11 cellular contexts compared by ENCODE assay signal in the genomic region with DNA sequence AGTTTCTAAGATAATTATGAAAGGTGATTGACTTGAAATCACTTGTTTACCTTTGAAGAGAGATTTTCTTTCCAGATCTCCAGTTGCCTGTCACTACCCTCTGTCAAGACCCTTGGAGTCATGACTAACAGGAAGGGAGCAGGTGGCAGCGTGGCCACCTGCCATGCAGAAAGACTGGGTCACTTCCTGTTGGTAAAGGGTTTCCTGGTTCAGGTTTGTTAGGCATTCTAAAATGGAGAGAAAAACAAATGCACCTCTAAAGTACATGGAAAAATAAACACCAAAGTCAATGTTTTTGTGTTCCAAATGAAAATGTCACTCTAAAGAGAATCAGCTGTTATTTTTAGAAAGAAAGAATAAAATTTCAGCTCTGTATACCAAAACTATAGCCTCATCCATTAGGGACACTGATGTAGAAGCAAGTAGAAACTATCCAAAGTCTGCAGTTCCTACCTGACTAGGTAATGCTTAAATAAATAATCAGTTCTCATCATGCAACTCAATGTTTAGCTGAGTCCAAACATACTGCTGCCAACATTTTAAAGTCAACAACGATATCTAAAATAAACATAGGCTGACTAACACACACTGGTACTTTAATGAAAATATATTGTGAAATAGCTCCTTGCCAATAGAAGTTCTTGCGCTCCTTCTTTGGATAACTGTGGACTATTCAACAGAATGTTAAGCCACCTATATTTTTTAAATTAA. TPM values are rescaled to one million over a fixed set of nuclear protein-coding genes. Genes with fewer than 3 reads are reported as not detected.
A peak's percentile ranks its signal among the peaks of the same experiment; 100 is the strongest.
DNase-seq lines count a peak whose midpoint lies in the region; TF ChIP-seq lines count a peak whose summit lies in the region.
"Had no signal": no experiment of that assay in that cellular context is flagged by ENCODE, and none has a peak within 500 bp of the region (broad histone marks: within the 10 kb centered on the region; RNA-seq: fewer than 3 reads in every experiment).

No MANE protein-coding gene starts in this region.

- TF ChIP-seq POLR2A in stomach (IDR thresholded peaks at IDR 0.05): no peak

- DNase-seq in HT-29 (ENCODE audit: low spot score) (peak; percentile 97), fibroblast of the aortic adventitia (ENCODE audit: low read depth) (peak; percentile 77), stomach (peak; percentile 75), SK-N-DZ (ENCODE audit: low spot score) (no peak), globus pallidus (ENCODE audit: low spot score) (no peak), MV-4-11 (lab: John Stamatoyannopoulos, UW) (no peak), C1 segment of cervical spinal cord (lab: John Stamatoyannopoulos, UW) (no peak)
- DNase-seq: effector CD4-positive, alpha-beta T cell; T-helper 2 cell had no signal

- no peaks in the 10 kb centered on the region for H3K27me3 ChIP-seq in stomach

- WGBS in stomach, 5 donors: 25 to 48% (median 28%) methylated on average over 3 of the region's 3 CpGs

- peaks cover 3 to 13% (median 11%) of the 10 kb centered on the region in 4 donors for H3K4me1 ChIP-seq in stomach

- no peak for TF ChIP-seq CTCF in VCaP (conservative IDR thresholded peaks at IDR 0.05)
- no peak for TF ChIP-seq CTCF in fibroblast of the aortic adventitia (IDR thresholded peaks at IDR 0.05; ENCODE audit: insufficient read depth, low read length)
- no peak for TF ChIP-seq CTCF in stomach (IDR thresholded peaks at IDR 0.05)

- H3K9me3 ChIP-seq in stomach: no peaks in the 10 kb centered on the region

- no peaks in the 10 kb centered on the region for H3K36me3 ChIP-seq in stomach

- H3K4me3 ChIP-seq in fibroblast of the aortic adventitia (ENCODE audit: low read depth, low read length) (no peak overlapping the region), stomach (no peak overlapping the region)

- H3K27ac ChIP-seq in VCaP (peak overlapping the region; percentile 98), stomach (peak overlapping the region; percentile 74 to 90 (median 82))

- TF ChIP-seq EP300 in stomach (IDR thresholded peaks at IDR 0.05): no peak

- intact Hi-C loops in stomach (cut with DNase I; ENCODE audit: low total_unique reads): no loop called here

RNA-seq across cellular contexts. Expression of a gene that starts 23.9 kb away (rescaled TPM):
- total RNA-seq in HT-29 (2014; rRNA removed; shearing (Covaris generic)): 348 and 369 TPM in 2 replicates
- total RNA-seq in fibroblast of the aortic adventitia (ENCODE audit: low replicate concordance): 213 and 299 TPM in 2 replicates
- total RNA-seq in stomach: 100 to 1,000 TPM in 2 of 5 donors, 10 to 100 TPM in 3; 29.8 to 468 (median 57.6) TPM
- polyA plus RNA-seq in stomach: 100 to 1,000 TPM in 1 of 3 donors, 10 to 100 TPM in 2; 82.8 to 160 (median 97.2) TPM
- not detected in 2 replicates for polyA plus RNA-seq in SK-N-DZ (2014; cell fraction: cytosol; rRNA removed)
- polyA plus RNA-seq in SK-N-DZ (2014; cell fraction: nucleus; rRNA removed): not detected in 2 replicates
- total RNA-seq: activated T-helper 2 cell treated with anti-CD3 and anti-CD28 coated beads, Interferon-gamma antibody, Interleukin-2, Interleukin-4, amounts not matched to agents 10 μg/mL and 5 μg/mL and 100 μg/mL, durations not matched to agents 14 hours and 24 hours and 36 hours had no signal

Comparison
In these comparisons a context has a peak if more than half of its experiments do, and no peak if none do; other contexts are left out.
1. DNase-seq: peak in HT-29 (single experiment), fibroblast of the aortic adventitia (single experiment) and stomach (single experiment); none in SK-N-DZ (single experiment), globus pallidus (single experiment), MV-4-11 (single experiment) and C1 segment of cervical spinal cord (0 of 14).